Comparison of ENCODE assay signal across 15 cellular contexts in the genomic region with DNA sequence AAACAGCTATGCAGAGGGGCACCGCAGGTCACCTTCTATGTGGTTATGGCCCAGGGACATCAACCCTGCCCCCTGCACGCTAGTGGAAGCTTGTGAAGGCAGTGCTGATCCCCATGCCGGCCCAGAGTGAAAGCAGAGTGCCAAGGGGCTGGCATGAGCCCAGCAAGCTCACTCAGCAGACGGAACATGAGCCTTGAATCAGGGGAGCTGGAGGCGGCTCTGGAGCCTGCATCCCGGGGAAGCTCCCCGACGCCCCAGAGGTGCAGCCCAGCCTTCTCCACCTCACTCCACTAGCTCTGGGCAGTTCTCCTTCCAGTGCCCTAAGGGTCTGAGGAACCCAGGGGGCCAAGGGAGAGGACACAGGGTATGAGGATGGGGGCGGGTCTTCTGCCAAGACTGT. TPM values are rescaled to one million over a fixed set of nuclear protein-coding genes. Genes with fewer than 3 reads are reported as not detected.
DNase-seq lines count a peak whose midpoint lies in the region; ATAC-seq lines count a peak whose summit lies in the region.
"Had no signal": no experiment of that assay in that cellular context is flagged by ENCODE, and none has a peak within 500 bp of the region (broad histone marks: within the 10 kb centered on the region; RNA-seq: fewer than 3 reads in every experiment).

No MANE protein-coding gene starts in this region.

- ATAC-seq in Right ventricle myocardium inferior, result peak; percentile 31
- peak; percentile 2 to 45 for ATAC-seq in left cardiac atrium
- ATAC-seq in sciatic nerve, result peak; percentile 8
- ATAC-seq in GM21423 (IDR thresholded peaks at IDR 0.05; ENCODE audit: unreplicated experiment), result no peak
- ATAC-seq: activated T-cell treated with anti-CD3 and anti-CD28 coated beads, Interleukin-2, amount 50 U/mL, for 72 hours; upper lobe of right lung had no signal

- intact Hi-C loops in Right ventricle myocardium inferior (cut with DNase I), result loop anchor here (10.0 kb wide), 2 partner anchors 218 to 458 kb away; a partner anchor contains a TSS
- intact Hi-C loops in cardiac septum (cut with DNase I), result no loop called here
- intact Hi-C loops in left cardiac atrium (cut with DNase I), result loop anchor here (5.0 to 10.0 kb wide), 3 partner anchors 115 to 408 kb away; a partner anchor contains a TSS
- intact Hi-C loops in sciatic nerve (cut with DNase I), result loop anchor here (1.0 to 10.0 kb wide), 2 partner anchors 243 to 388 kb away; no protein-coding TSS in a partner anchor

- DNase-seq in Right ventricle myocardium inferior (ENCODE audit: missing footprints) (no peak), cardiac septum (ENCODE audit: low spot score) (no peak), left cardiac atrium (peak; percentile 69), sciatic nerve (ENCODE audit: low spot score) (no peak), EL (no peak), islet precursor cell (no peak), ureter (ENCODE audit: low spot score) (no peak)
- DNase-seq: activated CD4-positive, alpha-beta T cell treated with anti-CD3 and anti-CD28 coated beads, Interleukin-2, amount 50 U/mL, for 1 hour; activated T-cell treated with anti-CD3 and anti-CD28 coated beads, Interleukin-2, amount 50 U/mL, for 72 hours; NCI-H1092; NCI-H2171; upper lobe of right lung had no signal

RNA-seq across cellular contexts. Expression of a gene that starts 19.0 kb away (rescaled TPM):
- total RNA-seq in Right ventricle myocardium inferior (26.0 TPM), cardiac septum (32.9 TPM), left cardiac atrium (10 to 100 TPM; 29.2 to 44.6 TPM), sciatic nerve (112 TPM), ureter (116 TPM)

RNA-seq across cellular contexts. Expression of a gene that starts 37.8 kb away (rescaled TPM):
- total RNA-seq in Right ventricle myocardium inferior (36.2 TPM), cardiac septum (47.4 TPM), left cardiac atrium (10 to 100 TPM; 37.4 to 49.3 TPM), sciatic nerve (82.5 TPM), ureter (74.7 TPM)

RNA-seq across cellular contexts. Expression of a gene that starts 59.6 kb away (rescaled TPM):
- total RNA-seq in Right ventricle myocardium inferior (5.0 TPM), cardiac septum (2.5 TPM), left cardiac atrium (1 to 10 TPM; 4.9 to 8.7 TPM), sciatic nerve (8.2 TPM), ureter (3.6 TPM)
- total RNA-seq: A673; activated T-cell treated with anti-CD3 and anti-CD28 coated beads, Interleukin-2, amount 50 U/mL, for 72 hours; astrocyte had no signal
